Comparison of ENCODE assay signal across 17 cellular contexts in genomic region chr3:19226516-19226915, GRCh38.
A peak's percentile ranks its signal among the peaks of the same experiment; 100 is the strongest.
DNase-seq lines count a peak whose midpoint lies in the region; ATAC-seq and TF ChIP-seq lines count a peak whose summit lies in the region.
"Had no signal": no experiment of that assay in that cellular context is flagged by ENCODE, and none has a peak within 500 bp of the region (broad histone marks: within the 10 kb centered on the region; RNA-seq: fewer than 3 reads in every experiment).

No MANE protein-coding gene starts in this region.

- TF ChIP-seq CTCF in GM23338 (conservative IDR thresholded peaks at IDR 0.05; ENCODE audit: low read depth in 2 of 2) = no peak
- no peak for TF ChIP-seq CTCF in WTC11 (IDR thresholded peaks at IDR 0.05)

- H3K79me2 ChIP-seq in GM23338 (replicated peaks; ENCODE audit: insufficient read depth) = 0 out of 2 replicates have a peak, but pooled peaks cover 4% of the 10 kb centered on the region

- H2AFZ ChIP-seq in GM23338 = no peak overlapping the region
- H2AFZ ChIP-seq: GM23248 had no signal

- peak; percentile 51 for ATAC-seq in GM23338
- ATAC-seq in WTC11 = peak; percentile 67
- no peak for ATAC-seq in naive B cell (ENCODE audit: low read depth in 2 of 2)
- no peak for ATAC-seq in HG02852 (IDR thresholded peaks at IDR 0.05; ENCODE audit: unreplicated experiment)
- ATAC-seq: CD8-positive, alpha-beta T cell; HCT116 had no signal

- no peak overlapping the region for H3K4me2 ChIP-seq in GM23338
- H3K4me2 ChIP-seq: BLaER1 treated with 17β-estradiol and CSF1 and Interleukin-3, amounts not matched to agents 10 nM and 100 nM had no signal

- no peaks in the 10 kb centered on the region for H4K20me1 ChIP-seq in GM23338 (replicated peaks; ENCODE audit: insufficient read depth)
- H4K20me1 ChIP-seq: BLaER1 treated with 17β-estradiol and CSF1 and Interleukin-3, amounts not matched to agents 10 nM and 100 nM had no signal

- POLR2A ChIA-PET in WTC11 (lab: Charles Lee) = no interaction called here

- no peaks in the 10 kb centered on the region for H3K27me3 ChIP-seq in GM23338 (ENCODE audit: insufficient read depth)
- H3K27me3 ChIP-seq: BLaER1 treated with 17β-estradiol and CSF1 and Interleukin-3, amounts not matched to agents 10 nM and 100 nM had no signal

- DNase-seq in COR-L47 (lab: John Stamatoyannopoulos, UW) (peak; percentile 7), GM23338 (ENCODE audit: low spot score) (peak; percentile 16), WTC11 (ENCODE audit: low spot score) (no peak), naive B cell (no peak), NCI-H510A treated with DMSO at 0.1 percent for 48 hours (lab: John Stamatoyannopoulos, UW) (no peak), DMS79 treated with DMSO at 0.1 percent for 48 hours (lab: John Stamatoyannopoulos, UW) (no peak)
- DNase-seq: CD8-positive, alpha-beta T cell; DMS 273 treated with DMSO at 0.1 percent for 48 hours; DMS53; GDM1; GM23248; HFFc6; IMR-90 had no signal

- H3K9me3 Mint-ChIP-seq in GM23338 (no peaks in the 10 kb centered on the region), WTC11 (no peaks in the 10 kb centered on the region), naive B cell (peaks cover 4 to 10% (median 6%) of the 10 kb centered on the region in 7 donors)
- H3K9me3 Mint-ChIP-seq: CD8-positive, alpha-beta T cell had no signal

- H3K27ac ChIP-seq in GM23338 (ENCODE audit: low read depth) = no peak overlapping the region
- H3K27ac ChIP-seq: BLaER1 treated with 17β-estradiol and CSF1 and Interleukin-3, amounts not matched to agents 10 nM and 100 nM; GM23248 had no signal

- H3F3A ChIP-seq in GM23338 (replicated peaks; ENCODE audit: low read depth) = no peaks in the 10 kb centered on the region

- H3K36me3 Mint-ChIP-seq in GM23338 (ENCODE audit: low read depth) (no peaks in the 10 kb centered on the region), WTC11 (no peaks in the 10 kb centered on the region), naive B cell (peaks cover 3 to 17% of the 10 kb centered on the region in 2 donors)
- H3K36me3 Mint-ChIP-seq: CD8-positive, alpha-beta T cell had no signal

- H3K4me3 Mint-ChIP-seq in GM23338 (no peak overlapping the region), WTC11 (no peak overlapping the region), naive B cell (no peak overlapping the region)
- H3K4me3 Mint-ChIP-seq: B cell; CD8-positive, alpha-beta T cell; HFFc6 had no signal

- CTCF ChIA-PET in WTC11 (lab: Charles Lee) = interaction anchor here (0.5 kb wide), 1 partner anchor 658 kb away, joined by 4 read pairs; no protein-coding TSS in a partner anchor

- H3K27me3 Mint-ChIP-seq in GM23338 (ENCODE audit: insufficient read depth, low read depth, poor library complexity) = no peaks in the 10 kb centered on the region
- H3K27me3 Mint-ChIP-seq in WTC11 (ENCODE audit: low read depth) = no peaks in the 10 kb centered on the region
- no peaks in the 10 kb centered on the region for H3K27me3 Mint-ChIP-seq in naive B cell
- H3K27me3 Mint-ChIP-seq: B cell had no signal

- H3K4me3 ChIP-seq in GM23338 = no peak overlapping the region
- H3K4me3 ChIP-seq: BLaER1 treated with 17β-estradiol and CSF1 and Interleukin-3, amounts not matched to agents 10 nM and 100 nM; GM23248 had no signal

- H3K9me2 ChIP-seq in GM23338 (ENCODE audit: insufficient read depth) = peaks cover 5% of the 10 kb centered on the region; the same call in 1 of the 2 replicates

- H3K36me3 ChIP-seq in GM23338 (ENCODE audit: insufficient read depth) = no peaks in the 10 kb centered on the region
- H3K36me3 ChIP-seq: BLaER1 treated with 17β-estradiol and CSF1 and Interleukin-3, amounts not matched to agents 10 nM and 100 nM had no signal

- peaks cover 9% of the 10 kb centered on the region for H3K4me1 ChIP-seq in GM23338 (ENCODE audit: insufficient read depth)

- H3K27ac Mint-ChIP-seq in GM23338 (0 out of 2 replicates have a peak overlapping the region, but pooled peaks have one; percentile 9), WTC11 (no peak overlapping the region), naive B cell (peak overlapping the region in 5 of 6 donors; percentile 5 to 58 (median 37))
- H3K27ac Mint-ChIP-seq: B cell; CD8-positive, alpha-beta T cell; HFFc6 had no signal

- H3K4me1 Mint-ChIP-seq in GM23338 (peaks cover 11% of the 10 kb centered on the region), WTC11 (peaks cover 22% of the 10 kb centered on the region), naive B cell (peaks cover 12 to 25% (median 23%) of the 10 kb centered on the region in 3 donors)

TF ChIP-seq in WTC11, 78 proteins besides CTCF, POLR2A, EP300 and RAD21:
- no peak for TF ChIP-seq NR3C1 (CRISPR knock-in tag; conservative IDR thresholded peaks at IDR 0.05; ENCODE audit: low read depth)
- no peak for TF ChIP-seq MXD4 (CRISPR knock-in tag; IDR thresholded peaks at IDR 0.05; ENCODE audit: borderline replicate concordance)
- no peak for TF ChIP-seq FOXK1 (CRISPR knock-in tag; IDR thresholded peaks at IDR 0.05)
- TF ChIP-seq NFYB (CRISPR knock-in tag; conservative IDR thresholded peaks at IDR 0.05; ENCODE audit: low read depth) = no peak
- no peak for TF ChIP-seq ZNF317 (CRISPR knock-in tag; IDR thresholded peaks at IDR 0.05; ENCODE audit: borderline replicate concordance, low read depth)
- no peak for TF ChIP-seq MLX (CRISPR knock-in tag; IDR thresholded peaks at IDR 0.05)
- TF ChIP-seq GABPB1 (CRISPR knock-in tag; IDR thresholded peaks at IDR 0.05) = no peak
- no peak for TF ChIP-seq PRDM15 (CRISPR knock-in tag; IDR thresholded peaks at IDR 0.05)
- no peak for TF ChIP-seq FOXP4 (CRISPR knock-in tag; IDR thresholded peaks at IDR 0.05)
- no peak for TF ChIP-seq ZNF416 (CRISPR knock-in tag; IDR thresholded peaks at IDR 0.05)
- no peak for TF ChIP-seq NR2C2 (CRISPR knock-in tag; IDR thresholded peaks at IDR 0.05)
- TF ChIP-seq ZNF396 (CRISPR knock-in tag; IDR thresholded peaks at IDR 0.05; ENCODE audit: borderline replicate concordance) = no peak
- no peak for TF ChIP-seq USF2 (CRISPR knock-in tag; IDR thresholded peaks at IDR 0.05)

Comparison
In these comparisons a context has a peak if more than half of its experiments do, and no peak if none do; other contexts are left out.
1. DNase-seq: peak in COR-L47 (single experiment) and GM23338 (single experiment); none in WTC11 (single experiment), naive B cell (single experiment), NCI-H510A treated with DMSO at 0.1 percent for 48 hours (single experiment) and DMS79 treated with DMSO at 0.1 percent for 48 hours (single experiment).
2. ATAC-seq: peak in GM23338 (single experiment) and WTC11 (single experiment); none in naive B cell (0 of 2) and HG02852 (single experiment).